ENCODE assay signal across 24 cellular contexts in genomic region chr2:192687000-192687399, GRCh38.
A peak's percentile ranks its signal among the peaks of the same experiment; 100 is the strongest.
DNase-seq lines count a peak whose midpoint lies in the region; ATAC-seq lines count a peak whose summit lies in the region.
"Had no signal": no experiment of that assay in that cellular context is flagged by ENCODE, and none has a peak within 500 bp of the region (broad histone marks: within the 10 kb centered on the region; RNA-seq: fewer than 3 reads in every experiment).

No MANE protein-coding gene starts in this region.

- H3K4me1 ChIP-seq in mesendoderm (ENCODE audit: control insufficient read depth, low read depth, low read length): no peaks in the 10 kb centered on the region

- H2AK5ac ChIP-seq in mesendoderm (ENCODE audit: low read length): no peak overlapping the region

- H4K5ac ChIP-seq in mesendoderm (ENCODE audit: low read length): no peak overlapping the region

- no CpG with 5 or more reads among the region's 3 CpGs for WGBS in mesendoderm (ENCODE audit: extremely low coverage, insufficient coverage, low lambda C conversion rate)

- no peak overlapping the region for H3K23ac ChIP-seq in mesendoderm (ENCODE audit: low read length)

- no peak overlapping the region for H3K4ac ChIP-seq in mesendoderm (ENCODE audit: low read depth, low read length)

- no peak overlapping the region for H2BK120ac ChIP-seq in mesendoderm (ENCODE audit: low read depth, low read length)

- no peaks in the 10 kb centered on the region for H3K79me2 ChIP-seq in mesendoderm (ENCODE audit: control insufficient read depth, insufficient read depth, low read length)

- no peak for ATAC-seq in HG03025 (IDR thresholded peaks at IDR 0.05; ENCODE audit: low FRiP score, unreplicated experiment)
- ATAC-seq: Panc1, T-helper 17 cell had no signal

- no peak overlapping the region for H3K27ac ChIP-seq in mesendoderm (ENCODE audit: low read depth, low read length)
- H3K27ac ChIP-seq: RWPE1, SK-N-MC had no signal

- H3K9ac ChIP-seq in mesendoderm (ENCODE audit: low read length): no peak overlapping the region

- no peak overlapping the region for H3K56ac ChIP-seq in mesendoderm (ENCODE audit: low read length)

- no peak overlapping the region for H3K4me2 ChIP-seq in mesendoderm (ENCODE audit: low read length)

- H2BK15ac ChIP-seq in mesendoderm (replicated peaks; ENCODE audit: low read depth): no peak overlapping the region

- H3K27me3 ChIP-seq in mesendoderm (ENCODE audit: insufficient read depth, low read length, poor library complexity): no peaks in the 10 kb centered on the region
- H3K27me3 ChIP-seq: MG63 had no signal

- H4K8ac ChIP-seq in mesendoderm (ENCODE audit: low read depth, low read length): no peak overlapping the region

- no peak overlapping the region for H3K18ac ChIP-seq in mesendoderm (ENCODE audit: low read length)

- H3K36me3 ChIP-seq in mesendoderm (ENCODE audit: control insufficient read depth, insufficient read depth, low read length): no peaks in the 10 kb centered on the region
- H3K36me3 ChIP-seq: MG63 had no signal

- H2BK5ac ChIP-seq in mesendoderm (ENCODE audit: low read length): no peak overlapping the region

- no peaks in the 10 kb centered on the region for H3K79me1 ChIP-seq in mesendoderm (ENCODE audit: low read length)

- DNase-seq in SIG-M5 treated with dmso at 0.1 percent for 504 hours (lab: John Stamatoyannopoulos, UW; ENCODE audit: unreplicated experiment): peak; percentile 76
- DNase-seq in SIG-M5 (lab: John Stamatoyannopoulos, UW): no peak
- peak; percentile 59 for DNase-seq in NCI-H526 treated with DMSO at 0.1 percent for 48 hours (lab: John Stamatoyannopoulos, UW)
- peak; percentile 17 for DNase-seq in SKM-1 treated with dmso at 0.1 percent for 144 hours (lab: John Stamatoyannopoulos, UW; ENCODE audit: unreplicated experiment)
- DNase-seq in mesendoderm: peak; percentile 2
- DNase-seq in germinal center (ENCODE audit: low spot score): no peak
- DNase-seq in NCI-H1930 (lab: John Stamatoyannopoulos, UW): no peak
- DNase-seq: 8988T; H9; IMR-90; KG1; MG63; NCI-H2081; NCI-H2171 treated with DMSO at 0.1 percent for 48 hours; NCI-H345; NCI-H510A treated with DMSO at 0.1 percent for 48 hours; NCI-H82; NK-92 treated with Interleukin-12 subunit alpha and Interleukin-12 subunit beta, amount 100 ng/mL, for 24 hours; SHP77; T-helper 17 cell had no signal

- H3K4me3 ChIP-seq in mesendoderm (ENCODE audit: low read length): no peak overlapping the region
- H3K4me3 ChIP-seq: MG63, SK-N-MC had no signal

Comparison
In these comparisons a context has a peak if more than half of its experiments do, and no peak if none do; other contexts are left out.
1. DNase-seq: peak in SIG-M5 treated with dmso at 0.1 percent for 504 hours (single experiment), NCI-H526 treated with DMSO at 0.1 percent for 48 hours (single experiment), SKM-1 treated with dmso at 0.1 percent for 144 hours (single experiment) and mesendoderm (single experiment); none in SIG-M5 (single experiment), germinal center (single experiment) and NCI-H1930 (0 of 2).